In the genomic region with DNA sequence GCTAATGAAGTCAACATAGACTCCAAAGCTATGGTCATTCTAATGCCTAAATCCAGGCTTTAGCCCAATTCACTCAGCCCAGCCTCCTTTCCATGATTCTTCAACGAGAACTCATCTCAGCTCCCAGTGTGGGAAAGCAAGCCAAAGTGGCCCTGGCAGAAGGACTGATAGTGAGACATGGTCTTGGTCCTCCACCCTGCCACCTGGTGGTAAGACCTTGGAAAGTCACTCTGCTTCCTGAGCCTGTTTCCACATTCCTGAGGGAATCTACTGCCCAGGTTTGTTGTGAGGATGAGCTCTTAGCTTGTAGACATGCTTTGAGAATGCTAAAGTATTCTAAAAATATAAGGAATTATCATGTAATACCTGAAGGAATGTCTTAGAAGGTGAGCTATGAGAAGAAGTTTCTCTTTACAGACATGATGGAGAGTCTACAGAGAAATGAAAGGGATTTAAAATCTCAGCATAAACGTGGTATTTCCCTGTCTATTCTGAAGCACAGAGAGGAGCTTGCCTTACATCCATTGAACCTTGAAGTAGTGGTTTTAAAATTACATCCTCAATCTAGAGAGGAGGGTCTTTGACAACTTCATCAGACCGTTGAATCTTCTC, we compare ENCODE assay signal across 8 cellular contexts.
A peak's percentile ranks its signal among the peaks of the same experiment; 100 is the strongest.
DNase-seq lines count a peak whose midpoint lies in the region; ATAC-seq and TF ChIP-seq lines count a peak whose summit lies in the region.

No MANE protein-coding gene starts in this region.

- H3K36me3 ChIP-seq in adipocyte (ENCODE audit: control insufficient read depth, insufficient read depth, low read length, severe bottlenecking) = no peaks in the 10 kb centered on the region
- no peaks in the 10 kb centered on the region for H3K36me3 ChIP-seq in left ventricle myocardium inferior

- peak; percentile 2 for DNase-seq in AG04449 (ENCODE audit: low read depth, low spot score)
- DNase-seq in ELR (ENCODE audit: low read depth) = peak; percentile 59
- DNase-seq in NCI-H2196 (lab: John Stamatoyannopoulos, UW; ENCODE audit: unreplicated experiment) = peak; percentile 60
- DNase-seq in adipocyte (ENCODE audit: low read depth) = peak; percentile 79
- peak; percentile 47 for DNase-seq in left ventricle myocardium inferior
- peak; percentile 66 for DNase-seq in sciatic nerve (ENCODE audit: low spot score)
- DNase-seq in NCI-H128 (lab: John Stamatoyannopoulos, UW; ENCODE audit: unreplicated experiment) = no peak

- no peak overlapping the region for H3K27ac ChIP-seq in left ventricle myocardium inferior (replicated peaks)

- ATAC-seq in HG02610 (IDR thresholded peaks at IDR 0.05; ENCODE audit: unreplicated experiment) = peak; percentile 61
- peak; percentile 68 for ATAC-seq in sciatic nerve

- peaks cover 6% of the 10 kb centered on the region for H3K4me1 ChIP-seq in adipocyte (ENCODE audit: control insufficient read depth, insufficient read depth, low read length)
- no peaks in the 10 kb centered on the region for H3K4me1 ChIP-seq in left ventricle myocardium inferior

- peak; percentile 83 for TF ChIP-seq CTCF in AG04449 (IDR thresholded peaks at IDR 0.05; ENCODE audit: insufficient read depth, low read length, missing control alignments)
- TF ChIP-seq CTCF in left ventricle myocardium inferior (IDR thresholded peaks at IDR 0.05; ENCODE audit: borderline replicate concordance) = peak; percentile 82

- intact Hi-C loops in left ventricle myocardium inferior (cut with micrococcal nuclease) (loop anchor here (5.0 kb wide), 1 partner anchor 123 kb away; no protein-coding TSS in a partner anchor), sciatic nerve (cut with DNase I) (no loop called here)

- no peaks in the 10 kb centered on the region for H3K9me3 ChIP-seq in adipocyte (ENCODE audit: control insufficient read depth, low read length)
- H3K9me3 ChIP-seq in left ventricle myocardium inferior (replicated peaks) = no peaks in the 10 kb centered on the region

- POLR2A ChIA-PET in AG04449 (lab: Yijun Ruan, JAX) = no interaction called here

- CTCF ChIA-PET in AG04449 (lab: Yijun Ruan, JAX) = interaction anchor here (0.6 to 13.7 kb wide), 31 partner anchors 9 to 1277 kb away, joined by 3 to 312 read pairs (median 3); no protein-coding TSS in a partner anchor

- H3K27me3 ChIP-seq in adipocyte (replicated peaks; ENCODE audit: control insufficient read depth, insufficient read depth, low read length) (peaks cover 35% of the 10 kb centered on the region), left ventricle myocardium inferior (ENCODE audit: low read depth) (peaks cover 38% of the 10 kb centered on the region)

- H3K4me3 ChIP-seq in AG04449 (ENCODE audit: low read depth, low read length) (no peak overlapping the region), adipocyte (ENCODE audit: low read length) (no peak overlapping the region), left ventricle myocardium inferior (no peak overlapping the region)

- H3K9ac ChIP-seq in adipocyte (ENCODE audit: low read length) = no peak overlapping the region
